Comparison of ENCODE assay signal across 10 cellular contexts in genomic region chr18:28087173-28087563, GRCh38.
DNase-seq lines count a peak whose midpoint lies in the region; ATAC-seq and TF ChIP-seq lines count a peak whose summit lies in the region.
"Had no signal": no experiment of that assay in that cellular context is flagged by ENCODE, and none has a peak within 500 bp of the region (broad histone marks: within the 10 kb centered on the region; RNA-seq: fewer than 3 reads in every experiment).

No MANE protein-coding gene starts in this region.

- peaks cover 4% of the 10 kb centered on the region for H3K9me3 Mint-ChIP-seq in activated T-cell treated with anti-CD3 and anti-CD28 coated beads, Interleukin-2, amount 50 U/mL, for 4 hours

- intact Hi-C loops in lower lobe of right lung (cut with DNase I): no loop called here

- no peak for TF ChIP-seq RAD21 in neural cell (conservative IDR thresholded peaks at IDR 0.05)

- TF ChIP-seq CTCF in neural cell (IDR thresholded peaks at IDR 0.05; ENCODE audit: poor library complexity, severe bottlenecking) (no peak), lower lobe of right lung (IDR thresholded peaks at IDR 0.05) (no peak)

- no peaks in the 10 kb centered on the region for H3K4me1 Mint-ChIP-seq in activated T-cell treated with anti-CD3 and anti-CD28 coated beads, Interleukin-2, amount 50 U/mL, for 4 hours (ENCODE audit: low read depth)
- H3K4me1 Mint-ChIP-seq: CD14-positive monocyte had no signal

- H3K4me1 ChIP-seq in lower lobe of right lung: no peaks in the 10 kb centered on the region

- H3K9me2 ChIP-seq in neural cell (ENCODE audit: insufficient read depth, low read length): no peaks in the 10 kb centered on the region

- H3K27me3 ChIP-seq in neural cell (ENCODE audit: insufficient read depth, low read depth, low read length): no peaks in the 10 kb centered on the region
- H3K27me3 ChIP-seq in lower lobe of right lung (ENCODE audit: low read depth): no peaks in the 10 kb centered on the region

- H3K36me3 ChIP-seq in neural cell (ENCODE audit: insufficient read depth, low read length): no peaks in the 10 kb centered on the region
- H3K36me3 ChIP-seq in lower lobe of right lung: no peaks in the 10 kb centered on the region

- ATAC-seq in GM18909 (IDR thresholded peaks at IDR 0.05; ENCODE audit: poor library complexity, unreplicated experiment): no peak
- ATAC-seq in lower lobe of right lung: no peak
- ATAC-seq in activated T-cell treated with anti-CD3 and anti-CD28 coated beads, Interleukin-2, amount 50 U/mL, for 4 hours: no peak

- H3K4me3 Mint-ChIP-seq in activated T-cell treated with anti-CD3 and anti-CD28 coated beads, Interleukin-2, amount 50 U/mL, for 4 hours: no peak overlapping the region
- H3K4me3 Mint-ChIP-seq: activated T-helper 1 cell treated with anti-CD3 and anti-CD28 coated beads, Interleukin-12 subunit alpha, Interleukin-12 subunit beta, Interleukin-2, Interleukin-4 antibody, amounts not matched to agents 30 ng/mL and 10 ng/mL and 1 ng/mL, durations not matched to agents 14 hours and 24 hours and 36 hours; CD14-positive monocyte had no signal

- no peaks in the 10 kb centered on the region for H3K27me3 Mint-ChIP-seq in activated T-cell treated with anti-CD3 and anti-CD28 coated beads, Interleukin-2, amount 50 U/mL, for 4 hours (ENCODE audit: low read depth)

- peaks cover 5% of the 10 kb centered on the region for H3F3A ChIP-seq in neural cell (ENCODE audit: insufficient read depth, low read length, poor library complexity, severe bottlenecking)

- H3K4me2 ChIP-seq in neural cell (ENCODE audit: low read length): peak overlapping the region; percentile 39

- peak overlapping the region; percentile 44 for H3K27ac ChIP-seq in neural cell (ENCODE audit: low read length)
- H3K27ac ChIP-seq in lower lobe of right lung: no peak overlapping the region

- H4K20me1 ChIP-seq in neural cell (ENCODE audit: insufficient read depth): peaks cover 4% of the 10 kb centered on the region

- DNase-seq in Daoy (ENCODE audit: low read depth): peak; percentile 57
- DNase-seq in NCI-H460 (ENCODE audit: extremely low read depth, low read depth): peak; percentile 6
- peak; percentile 52 for DNase-seq in fibroblast of peridontal ligament (ENCODE audit: extremely low read depth)
- no peak for DNase-seq in lower lobe of right lung
- no peak for DNase-seq in activated T-cell treated with anti-CD3 and anti-CD28 coated beads, Interleukin-2, amount 50 U/mL, for 4 hours
- no peak for DNase-seq in SW 1271 (lab: John Stamatoyannopoulos, UW)

- H3K9me3 ChIP-seq in neural cell (ENCODE audit: low read length): no peaks in the 10 kb centered on the region
- no peaks in the 10 kb centered on the region for H3K9me3 ChIP-seq in lower lobe of right lung

- H3K4me3 ChIP-seq in neural cell (ENCODE audit: low read length): peak overlapping the region; percentile 48
- H3K4me3 ChIP-seq in lower lobe of right lung: no peak overlapping the region

- no peak for TF ChIP-seq EP300 in neural cell (conservative IDR thresholded peaks at IDR 0.05; ENCODE audit: poor library complexity, severe bottlenecking)

- H3K36me3 Mint-ChIP-seq in activated T-cell treated with anti-CD3 and anti-CD28 coated beads, Interleukin-2, amount 50 U/mL, for 4 hours (ENCODE audit: insufficient read depth): no peaks in the 10 kb centered on the region
- H3K36me3 Mint-ChIP-seq: CD14-positive monocyte had no signal

- H3K79me2 ChIP-seq in neural cell (replicated peaks; ENCODE audit: insufficient read depth, low read length): peaks cover 92% of the 10 kb centered on the region

- H3K9ac ChIP-seq in neural cell (ENCODE audit: low read length): peak overlapping the region; percentile 34

- no peak overlapping the region for H2AFZ ChIP-seq in neural cell (ENCODE audit: low read depth, low read length)

TF ChIP-seq in neural cell, 6 proteins besides CTCF, POLR2A, EP300 and RAD21:
- TF ChIP-seq POLR2AphosphoS5 (IDR thresholded peaks at IDR 0.05): no peak
- no peak for TF ChIP-seq REST (IDR thresholded peaks at IDR 0.05; ENCODE audit: borderline replicate concordance)
- no peak for TF ChIP-seq MXI1 (conservative IDR thresholded peaks at IDR 0.05; ENCODE audit: poor library complexity, severe bottlenecking)
- TF ChIP-seq TAF1 (IDR thresholded peaks at IDR 0.05; ENCODE audit: low read depth): no peak
- TF ChIP-seq SMC3 (conservative IDR thresholded peaks at IDR 0.05; ENCODE audit: poor library complexity): no peak
- TF ChIP-seq EZH2 (IDR thresholded peaks at IDR 0.05; ENCODE audit: borderline replicate concordance, insufficient read depth, low read length, poor library complexity, severe bottlenecking): no peak

Comparison
In these comparisons a context has a peak if more than half of its experiments do, and no peak if none do; other contexts are left out.
1. DNase-seq: peak in Daoy (single experiment), NCI-H460 (single experiment) and fibroblast of peridontal ligament (single experiment); none in lower lobe of right lung (single experiment), activated T-cell treated with anti-CD3 and anti-CD28 coated beads, Interleukin-2, amount 50 U/mL, for 4 hours (single experiment) and SW 1271 (0 of 2).